ENCODE assay signal across 1 cellular context in genomic region chr11:65134952-65135632, GRCh38.
TF ChIP-seq lines count a peak whose summit lies in the region.

No MANE protein-coding gene starts in this region.

TF ChIP-seq in SK-N-SH treated with all-trans-retinoic acid at 6 μM for 48 hours, 23 proteins besides CTCF, POLR2A, EP300 and RAD21 (continued from another document):
- no peak for TF ChIP-seq OSR1 (CRISPR knock-in tag; IDR thresholded peaks at IDR 0.05)
- no peak for TF ChIP-seq SNAI2 (CRISPR knock-in tag; IDR thresholded peaks at IDR 0.05)
TF ChIP-seq in SK-N-SH treated with all-trans-retinoic acid at 6 μM for 48 hours: peak in this region for 0.
